In genomic region chr1:234486858-234487830, GRCh38 we compare ENCODE assay signal across 9 cellular contexts. TPM values are rescaled to one million over a fixed set of nuclear protein-coding genes. Genes with fewer than 3 reads are reported as not detected.
DNase-seq lines count a peak whose midpoint lies in the region; ATAC-seq, FAIRE-seq and TF ChIP-seq lines count a peak whose summit lies in the region.
"Had no signal": no experiment of that assay in that cellular context is flagged by ENCODE, and none has a peak within 500 bp of the region (broad histone marks: within the 10 kb centered on the region; RNA-seq: fewer than 3 reads in every experiment).

No MANE protein-coding gene starts in this region.

- H3K27ac ChIP-seq in layer of hippocampus (ENCODE audit: low read depth, low read length) (peak overlapping the region; percentile 32), thoracic aorta (no peak overlapping the region)
- H3K27ac ChIP-seq: neutrophil had no signal

- DNase-seq in AML-193 (lab: John Stamatoyannopoulos, UW), result peak; percentile 77 to 84
- no peak for DNase-seq in GM12891 (ENCODE audit: insufficient read length, low spot score)
- DNase-seq in NOMO-1 treated with DMSO at 0.1 percent for 48 hours (lab: John Stamatoyannopoulos, UW; ENCODE audit: unreplicated experiment), result peak; percentile 90
- DNase-seq in brain pericyte (ENCODE audit: low read depth, low spot score), result peak; percentile 27
- no peak for DNase-seq in thoracic aorta (ENCODE audit: low spot score)

- TF ChIP-seq POLR2A in GM12891 (IDR thresholded peaks at IDR 0.05; ENCODE audit: low read depth, low read length), result no peak

- TF ChIP-seq CTCF in thoracic aorta (IDR thresholded peaks at IDR 0.05), result peak; percentile 54

- H3K9me3 ChIP-seq in thoracic aorta, result no peaks in the 10 kb centered on the region
- H3K9me3 ChIP-seq: neutrophil had no signal

- H3K27me3 ChIP-seq in layer of hippocampus (ENCODE audit: control insufficient read depth, insufficient read depth, low read length), result no peaks in the 10 kb centered on the region
- no peaks in the 10 kb centered on the region for H3K27me3 ChIP-seq in thoracic aorta (replicated peaks; ENCODE audit: insufficient read depth)
- H3K27me3 ChIP-seq: neutrophil had no signal

- H3K36me3 ChIP-seq in thoracic aorta, result no peaks in the 10 kb centered on the region
- H3K36me3 ChIP-seq: neutrophil had no signal

- peaks cover 3 to 8% of the 10 kb centered on the region in 2 donors for H3K4me1 ChIP-seq in thoracic aorta (ENCODE audit: control insufficient read depth in 1 of 2, low read depth in 2 of 2)

- H3K4me3 ChIP-seq in thoracic aorta, result peak overlapping the region; percentile 44

- ATAC-seq in thoracic aorta (ENCODE audit: insufficient number of reproducible peaks, low FRiP score, low read depth) (peak; percentile 58), GM19351 (IDR thresholded peaks at IDR 0.05; ENCODE audit: unreplicated experiment) (no peak), HG03571 (IDR thresholded peaks at IDR 0.05; ENCODE audit: unreplicated experiment) (no peak)

- FAIRE-seq in GM12891 (lab: Jason Lieb, UNC), result peak; percentile 62

TF ChIP-seq in GM12891, 5 proteins besides CTCF, POLR2A, EP300 and RAD21:
- TF ChIP-seq SPI1 (IDR thresholded peaks at IDR 0.05; ENCODE audit: low read depth, low read length), result no peak
- no peak for TF ChIP-seq POU2F2 (IDR thresholded peaks at IDR 0.05; ENCODE audit: low read depth, low read length)
- TF ChIP-seq PAX5 (IDR thresholded peaks at IDR 0.05; ENCODE audit: insufficient read depth, low read length, severe bottlenecking), result no peak

RNA-seq across cellular contexts. Expression of gene TARBP1, which starts 8.2 kb away (rescaled TPM):
- 39.6 TPM for polyA plus RNA-seq in GM12891 (2012; ENCODE audit: low read depth, missing spikeins)
- total RNA-seq in thoracic aorta, result 10 to 100 TPM; 11.5 to 13.5 TPM

Comparison
In these comparisons a context has a peak if more than half of its experiments do, and no peak if none do; other contexts are left out.
1. DNase-seq: peak in AML-193 (2 of 2), NOMO-1 treated with DMSO at 0.1 percent for 48 hours (single experiment) and brain pericyte (single experiment); none in GM12891 (single experiment) and thoracic aorta (single experiment).